In the genomic region with DNA sequence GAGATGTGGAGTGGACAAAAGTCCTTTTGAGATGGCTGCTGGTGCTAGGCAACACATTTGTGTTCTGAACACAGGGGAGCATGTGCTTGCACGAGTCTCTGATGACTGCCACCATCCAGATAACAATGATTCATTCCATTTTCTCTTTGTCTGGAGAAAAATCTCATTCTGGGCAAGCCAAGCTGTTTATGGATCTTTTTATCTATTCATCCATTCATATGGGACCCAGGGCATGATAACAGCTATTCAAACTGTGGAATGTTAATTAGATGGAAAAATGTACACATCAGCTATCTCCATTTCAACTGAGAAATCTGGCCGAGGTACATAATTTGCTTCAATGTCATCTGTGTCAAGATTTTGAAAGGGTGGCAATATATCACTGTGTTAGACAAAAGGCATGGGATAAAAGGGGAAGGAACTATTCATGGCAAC, we compare ENCODE assay signal across 18 cellular contexts.
DNase-seq lines count a peak whose midpoint lies in the region; ATAC-seq and TF ChIP-seq lines count a peak whose summit lies in the region.
"Had no signal": no experiment of that assay in that cellular context is flagged by ENCODE, and none has a peak within 500 bp of the region (broad histone marks: within the 10 kb centered on the region; RNA-seq: fewer than 3 reads in every experiment).

No MANE protein-coding gene starts in this region.

- H3K4me1 Mint-ChIP-seq in activated T-cell treated with anti-CD3 and anti-CD28 coated beads, Interleukin-2, amount 50 U/mL, for 24 hours (ENCODE audit: low read depth): no peaks in the 10 kb centered on the region
- H3K4me1 Mint-ChIP-seq: H9 had no signal

- H3K27me3 ChIP-seq in right atrium auricular region: no peaks in the 10 kb centered on the region
- no peaks in the 10 kb centered on the region for H3K27me3 ChIP-seq in PC-9 (ENCODE audit: insufficient read depth, low read depth)
- no peaks in the 10 kb centered on the region for H3K27me3 ChIP-seq in MM.1S (replicated peaks; ENCODE audit: insufficient read depth, low read length)
- H3K27me3 ChIP-seq: left lung, SJCRH30 had no signal

- H3K79me2 ChIP-seq in PC-9 (ENCODE audit: low read depth) (no peaks in the 10 kb centered on the region), MM.1S (ENCODE audit: low read length) (no peaks in the 10 kb centered on the region)

- H3K36me3 Mint-ChIP-seq in activated T-cell treated with anti-CD3 and anti-CD28 coated beads, Interleukin-2, amount 50 U/mL, for 24 hours (ENCODE audit: low read depth): no peaks in the 10 kb centered on the region
- H3K36me3 Mint-ChIP-seq: activated naive CD8-positive, alpha-beta T cell treated with anti-CD3 and anti-CD28 coated beads, Interleukin-2, amount 10 ng/mL, durations not matched to agents 7 days and 5 days had no signal

- intact Hi-C loops in left ventricle myocardium superior (cut with micrococcal nuclease) (no loop called here), PC-9 (cut with micrococcal nuclease; ENCODE audit: unreplicated experiment) (no loop called here)

- no peak overlapping the region for H2AFZ ChIP-seq in PC-9
- H2AFZ ChIP-seq in MM.1S (ENCODE audit: low read length): no peak overlapping the region

- no peak for DNase-seq in left ventricle myocardium superior
- no peak for DNase-seq in right atrium auricular region (ENCODE audit: low spot score)
- DNase-seq in NCI-H774 (lab: John Stamatoyannopoulos, UW): peak; percentile 14
- peak; percentile 5 for DNase-seq in globus pallidus (ENCODE audit: low spot score)
- DNase-seq in activated T-cell treated with anti-CD3 and anti-CD28 coated beads, Interleukin-2, amount 50 U/mL, for 24 hours: no peak
- no peak for DNase-seq in PC-9
- DNase-seq in MM.1S: no peak
- DNase-seq: activated B cell treated with CpG ODN at 0.5 μM for 24 hours; activated CD8-positive, alpha-beta memory T cell treated with anti-CD3 and anti-CD28 coated beads for 24 hours; activated naive CD8-positive, alpha-beta T cell treated with anti-CD3 and anti-CD28 coated beads, Interleukin-2, amount 10 ng/mL, durations not matched to agents 7 days and 5 days; H9; left lung; NCI-H1048; NCI-H446; SJCRH30; stimulated activated naive CD8-positive, alpha-beta T cell treated with anti-CD3 and anti-CD28 coated beads, Interleukin-15, Interleukin-2, amounts not matched to agents 100 U/mL and 50 U/mL, for 24 hours had no signal

- H3K4me2 ChIP-seq in PC-9 (no peak overlapping the region), MM.1S (ENCODE audit: low read depth, low read length) (no peak overlapping the region)

- no peaks in the 10 kb centered on the region for H3F3A ChIP-seq in PC-9 (ENCODE audit: insufficient read depth, low read depth)
- H3F3A ChIP-seq in MM.1S (ENCODE audit: insufficient read depth, low read length): no peaks in the 10 kb centered on the region

- H3K4me1 ChIP-seq in right atrium auricular region (peaks cover 0 to 6% of the 10 kb centered on the region in 2 donors), PC-9 (replicated peaks; ENCODE audit: insufficient read depth) (no peaks in the 10 kb centered on the region), MM.1S (ENCODE audit: low read length) (no peaks in the 10 kb centered on the region)
- H3K4me1 ChIP-seq: left lung, SJCRH30 had no signal

- no peaks in the 10 kb centered on the region for H3K27me3 Mint-ChIP-seq in activated T-cell treated with anti-CD3 and anti-CD28 coated beads, Interleukin-2, amount 50 U/mL, for 24 hours
- H3K27me3 Mint-ChIP-seq: activated B cell treated with CpG ODN at 0.5 μM for 24 hours had no signal

- peak; percentile 65 for ATAC-seq in left ventricle myocardium superior
- no peak for ATAC-seq in HG02840 (IDR thresholded peaks at IDR 0.05; ENCODE audit: low FRiP score, unreplicated experiment)
- ATAC-seq: esophagus mucosa; left lung; stimulated activated naive CD8-positive, alpha-beta T cell treated with anti-CD3 and anti-CD28 coated beads, Interleukin-15, Interleukin-2, amounts not matched to agents 100 U/mL and 50 U/mL, for 24 hours had no signal

- POLR2A ChIA-PET in PC-9 (lab: Charles Lee; ENCODE audit: unreplicated experiment): interaction anchor here (0.6 to 0.7 kb wide), 2 partner anchors 159 to 961 kb away, joined by 3 to 4 read pairs; no protein-coding TSS in a partner anchor

- CTCF ChIA-PET in PC-9 (lab: Charles Lee): no interaction called here

- H3K27ac ChIP-seq in right atrium auricular region (peak overlapping the region in 1 of 2 donors; percentile 37), PC-9 (no peak overlapping the region), MM.1S (ENCODE audit: low read length) (no peak overlapping the region)
- H3K27ac ChIP-seq: left lung, SJCRH30 had no signal

- H3K9me2 ChIP-seq in PC-9 (ENCODE audit: insufficient read depth) (no peaks in the 10 kb centered on the region), MM.1S (replicated peaks; ENCODE audit: insufficient read depth, low read length) (no peaks in the 10 kb centered on the region)

- H3K27ac Mint-ChIP-seq in activated T-cell treated with anti-CD3 and anti-CD28 coated beads, Interleukin-2, amount 50 U/mL, for 24 hours: no peak overlapping the region
- H3K27ac Mint-ChIP-seq: activated B cell treated with CpG ODN at 0.5 μM for 24 hours; activated naive CD8-positive, alpha-beta T cell treated with anti-CD3 and anti-CD28 coated beads, Interleukin-2, amount 10 ng/mL, durations not matched to agents 7 days and 5 days; H9 had no signal

- no peak for TF ChIP-seq CTCF in right atrium auricular region (IDR thresholded peaks at IDR 0.05)
- TF ChIP-seq CTCF in PC-9 (conservative IDR thresholded peaks at IDR 0.05): no peak
- no peak for TF ChIP-seq CTCF in MM.1S (IDR thresholded peaks at IDR 0.05; ENCODE audit: low read length)

- H3K36me3 ChIP-seq in right atrium auricular region: no peaks in the 10 kb centered on the region
- no peaks in the 10 kb centered on the region for H3K36me3 ChIP-seq in PC-9 (ENCODE audit: low read depth)
- no peaks in the 10 kb centered on the region for H3K36me3 ChIP-seq in MM.1S (replicated peaks; ENCODE audit: insufficient read depth, low read length)
- H3K36me3 ChIP-seq: left lung, SJCRH30 had no signal

- H3K4me3 ChIP-seq in right atrium auricular region: no peak overlapping the region
- H3K4me3 ChIP-seq in PC-9: no peak overlapping the region
- no peak overlapping the region for H3K4me3 ChIP-seq in MM.1S (ENCODE audit: low read length)
- H3K4me3 ChIP-seq: left lung, SJCRH30 had no signal

- H3K9ac ChIP-seq in MM.1S (ENCODE audit: low read length): no peak overlapping the region

- H4K20me1 ChIP-seq in PC-9 (ENCODE audit: insufficient read depth): no peaks in the 10 kb centered on the region
- no peaks in the 10 kb centered on the region for H4K20me1 ChIP-seq in MM.1S (ENCODE audit: insufficient read depth, low read length)

- H3K4me3 Mint-ChIP-seq in activated T-cell treated with anti-CD3 and anti-CD28 coated beads, Interleukin-2, amount 50 U/mL, for 24 hours: no peak overlapping the region
- H3K4me3 Mint-ChIP-seq: activated B cell treated with CpG ODN at 0.5 μM for 24 hours; activated naive CD8-positive, alpha-beta T cell treated with anti-CD3 and anti-CD28 coated beads, Interleukin-2, amount 10 ng/mL, durations not matched to agents 7 days and 5 days; H9 had no signal

- H3K9me3 ChIP-seq in right atrium auricular region: peaks cover 0 to 5% of the 10 kb centered on the region in 2 donors
- H3K9me3 ChIP-seq in PC-9 (ENCODE audit: insufficient read depth, low read depth): no peaks in the 10 kb centered on the region
- H3K9me3 ChIP-seq in MM.1S (replicated peaks; ENCODE audit: insufficient read depth, low read length): no peaks in the 10 kb centered on the region
- H3K9me3 ChIP-seq: SJCRH30 had no signal

- no peaks in the 10 kb centered on the region for H3K9me3 Mint-ChIP-seq in activated T-cell treated with anti-CD3 and anti-CD28 coated beads, Interleukin-2, amount 50 U/mL, for 24 hours
- H3K9me3 Mint-ChIP-seq: activated naive CD8-positive, alpha-beta T cell treated with anti-CD3 and anti-CD28 coated beads, Interleukin-2, amount 10 ng/mL, durations not matched to agents 7 days and 5 days; H9 had no signal

- BruUV-seq in PC-9 (replicated peaks; lab: Mats Ljungman, UMichigan): no TSS peak

Comparison
In these comparisons a context has a peak if more than half of its experiments do, and no peak if none do; other contexts are left out.
1. DNase-seq: peak in NCI-H774 (single experiment) and globus pallidus (single experiment); none in left ventricle myocardium superior (single experiment), right atrium auricular region (single experiment), activated T-cell treated with anti-CD3 and anti-CD28 coated beads, Interleukin-2, amount 50 U/mL, for 24 hours (single experiment), PC-9 (0 of 2) and MM.1S (single experiment).